Comparison of ENCODE assay signal across 2 cellular contexts in the genomic region with DNA sequence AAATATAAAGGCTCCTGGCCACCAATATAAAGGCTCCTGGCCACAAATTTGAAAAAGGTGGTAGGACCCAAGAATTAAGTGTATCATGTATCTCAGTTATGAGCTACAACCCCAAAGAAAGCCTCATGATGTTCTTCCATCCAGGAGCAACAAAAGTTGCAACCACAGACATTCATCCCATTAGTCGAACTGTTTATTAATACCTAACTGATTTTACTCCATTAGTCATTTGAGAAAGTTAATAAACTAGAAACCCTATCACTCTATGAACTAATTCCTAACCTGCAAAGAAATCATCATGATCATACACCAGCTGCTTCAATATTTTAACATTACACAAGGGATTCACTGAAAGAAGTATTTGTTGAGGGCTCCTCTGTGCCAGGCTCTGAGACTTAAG.
"Had no signal": no experiment of that assay in that cellular context is flagged by ENCODE, and none has a peak within 500 bp of the region (broad histone marks: within the 10 kb centered on the region; RNA-seq: fewer than 3 reads in every experiment).

No MANE protein-coding gene starts in this region.

- DNase-seq: IMR-90, KBM-7 had no signal
